17 cellular contexts compared by ENCODE assay signal in genomic region chr1:247324913-247325312, GRCh38.
"Had no signal": no experiment of that assay in that cellular context is flagged by ENCODE, and none has a peak within 500 bp of the region (broad histone marks: within the 10 kb centered on the region; RNA-seq: fewer than 3 reads in every experiment).

No MANE protein-coding gene starts in this region.

- H3K4me3 ChIP-seq: lower lobe of right lung, psoas muscle had no signal

- H3K27ac Mint-ChIP-seq: activated CD4-positive, alpha-beta T cell treated with anti-CD3 and anti-CD28 coated beads, Interleukin-2, amount 10 ng/mL, durations not matched to agents 7 days and 5 days; activated naive CD4-positive, alpha-beta T cell treated with anti-CD3 and anti-CD28 coated beads, Interleukin-2, amount 10 ng/mL, durations not matched to agents 7 days and 5 days; activated T-helper 2 cell treated with anti-CD3 and anti-CD28 coated beads, Interferon-gamma antibody, Interleukin-2, Interleukin-4, amounts not matched to agents 10 μg/mL and 5 μg/mL and 100 μg/mL, durations not matched to agents 14 hours and 24 hours and 36 hours; immature natural killer cell; type B pancreatic cell had no signal

- ATAC-seq: esophagus mucosa, lower lobe of right lung, psoas muscle, sciatic nerve had no signal

- DNase-seq: activated CD4-positive, alpha-beta T cell treated with anti-CD3 and anti-CD28 coated beads, Interleukin-2, amount 10 ng/mL, durations not matched to agents 7 days and 5 days; activated CD4-positive, CD25-positive, alpha-beta regulatory T cell; activated naive CD4-positive, alpha-beta T cell treated with anti-CD3 and anti-CD28 coated beads, Interleukin-2, amount 10 ng/mL, durations not matched to agents 7 days and 5 days; immature natural killer cell; lower lobe of right lung; midbrain; naive B cell; occipital lobe; psoas muscle; stimulated activated CD4-positive, alpha-beta T cell treated with anti-CD3 and anti-CD28 coated beads, Interleukin-12 subunit alpha, Interleukin-12 subunit beta, amount 100 ng/mL, for 4 hours; stimulated activated naive CD4-positive, alpha-beta T cell; T-helper 2 cell had no signal

- H3K27me3 Mint-ChIP-seq: activated CD4-positive, alpha-beta T cell treated with anti-CD3 and anti-CD28 coated beads, Interleukin-2, amount 10 ng/mL, durations not matched to agents 7 days and 5 days; activated naive CD4-positive, alpha-beta T cell treated with anti-CD3 and anti-CD28 coated beads, Interleukin-2, amount 10 ng/mL, durations not matched to agents 7 days and 5 days; central memory CD8-positive, alpha-beta T cell; naive B cell; type B pancreatic cell had no signal

- H3K9me3 Mint-ChIP-seq: activated CD4-positive, alpha-beta T cell treated with anti-CD3 and anti-CD28 coated beads, Interleukin-2, amount 10 ng/mL, durations not matched to agents 7 days and 5 days; activated naive CD4-positive, alpha-beta T cell treated with anti-CD3 and anti-CD28 coated beads, Interleukin-2, amount 10 ng/mL, durations not matched to agents 7 days and 5 days; activated T-helper 2 cell treated with anti-CD3 and anti-CD28 coated beads, Interferon-gamma antibody, Interleukin-2, Interleukin-4, amounts not matched to agents 10 μg/mL and 5 μg/mL and 100 μg/mL, durations not matched to agents 14 hours and 24 hours and 36 hours; central memory CD8-positive, alpha-beta T cell; immature natural killer cell; naive B cell; type B pancreatic cell had no signal

- H3K4me3 Mint-ChIP-seq: activated CD4-positive, alpha-beta T cell treated with anti-CD3 and anti-CD28 coated beads, Interleukin-2, amount 10 ng/mL, durations not matched to agents 7 days and 5 days; activated naive CD4-positive, alpha-beta T cell treated with anti-CD3 and anti-CD28 coated beads, Interleukin-2, amount 10 ng/mL, durations not matched to agents 7 days and 5 days; central memory CD8-positive, alpha-beta T cell; immature natural killer cell; naive B cell; type B pancreatic cell had no signal

- H3K27ac ChIP-seq: lower lobe of right lung, psoas muscle had no signal

- H3K9me3 ChIP-seq: lower lobe of right lung, psoas muscle had no signal
